2 cellular contexts compared by ENCODE assay signal in genomic region chr16:54176376-54176901, GRCh38.
TF ChIP-seq lines count a peak whose summit lies in the region.

No MANE protein-coding gene starts in this region.

TF ChIP-seq in H1, 55 proteins besides CTCF, POLR2A, EP300 and RAD21 (continued from another document):
- no peak for TF ChIP-seq HDAC6 (IDR thresholded peaks at IDR 0.05; ENCODE audit: low read depth, low read length)
- no peak for TF ChIP-seq JUND (IDR thresholded peaks at IDR 0.05; ENCODE audit: low read length)
- no peak for TF ChIP-seq NANOG (IDR thresholded peaks at IDR 0.05; ENCODE audit: insufficient read depth, low read depth, low read length, poor library complexity, severe bottlenecking)
- TF ChIP-seq BCL11A (IDR thresholded peaks at IDR 0.05; ENCODE audit: low read depth in 2 of 2, low read length in 2 of 2): no peak
- no peak for TF ChIP-seq SP4 (IDR thresholded peaks at IDR 0.05; ENCODE audit: low read length)
- no peak for TF ChIP-seq BACH1 (IDR thresholded peaks at IDR 0.05; ENCODE audit: low read length)
- no peak for TF ChIP-seq HDAC2 (IDR thresholded peaks at IDR 0.05; ENCODE audit: borderline replicate concordance in 1 of 2, low read depth in 2 of 2, low read length in 2 of 2)
- TF ChIP-seq ASH2L (IDR thresholded peaks at IDR 0.05; ENCODE audit: low read length): no peak
- no peak for TF ChIP-seq CBX5 (IDR thresholded peaks at IDR 0.05; ENCODE audit: low read depth, low read length)
- no peak for TF ChIP-seq ZNF274 (IDR thresholded peaks at IDR 0.05; ENCODE audit: borderline replicate concordance, extremely low read depth, low read length)
- TF ChIP-seq, protein P1, sequence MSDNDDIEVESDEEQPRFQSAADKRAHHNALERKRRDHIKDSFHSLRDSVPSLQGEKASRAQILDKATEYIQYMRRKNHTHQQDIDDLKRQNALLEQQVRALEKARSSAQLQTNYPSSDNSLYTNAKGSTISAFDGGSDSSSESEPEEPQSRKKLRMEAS (IDR thresholded peaks at IDR 0.05): peak; percentile 36; the same call in 1 of the 2 replicates
- no peak for TF ChIP-seq SP2 (IDR thresholded peaks at IDR 0.05; ENCODE audit: low read length)
- TF ChIP-seq SRF (IDR thresholded peaks at IDR 0.05; ENCODE audit: low read depth, low read length): no peak
- TF ChIP-seq TAF7 (optimal IDR thresholded peaks at IDR 0.05; ENCODE audit: borderline replicate concordance, low read depth, low read length): no peak
- no peak for TF ChIP-seq BRCA1 (IDR thresholded peaks at IDR 0.05; ENCODE audit: low read depth, low read length)
- TF ChIP-seq SP1 (IDR thresholded peaks at IDR 0.05; ENCODE audit: low read depth, low read length): no peak
- TF ChIP-seq RXRA (IDR thresholded peaks at IDR 0.05; ENCODE audit: insufficient read depth, low read depth, low read length): peak; percentile 43; the same call in 1 of the 2 replicates
- no peak for TF ChIP-seq RBBP5 (IDR thresholded peaks at IDR 0.05; ENCODE audit: borderline replicate concordance, low read depth, low read length)
- no peak for TF ChIP-seq PHF8 (conservative IDR thresholded peaks at IDR 0.05; ENCODE audit: low read depth, low read length)
- no peak for TF ChIP-seq MAFK (IDR thresholded peaks at IDR 0.05; ENCODE audit: low read depth, low read length)
- TF ChIP-seq RFX5 (IDR thresholded peaks at IDR 0.05; ENCODE audit: borderline replicate concordance, low read depth, low read length): no peak
- no peak for TF ChIP-seq KDM5A (IDR thresholded peaks at IDR 0.05; ENCODE audit: low read length)
- TF ChIP-seq ATF2 (IDR thresholded peaks at IDR 0.05; ENCODE audit: low read length): no peak
- no peak for TF ChIP-seq TAF1 (IDR thresholded peaks at IDR 0.05; ENCODE audit: low read depth, low read length)
- TF ChIP-seq TCF12 (IDR thresholded peaks at IDR 0.05; ENCODE audit: low read depth, low read length): no peak
- no peak for TF ChIP-seq EZH2 (IDR thresholded peaks at IDR 0.05; ENCODE audit: low read depth, low read length, severe bottlenecking)
- 0 out of 2 replicates have a peak, but pooled peaks have one; percentile 38 for TF ChIP-seq GABPA (IDR thresholded peaks at IDR 0.05; ENCODE audit: borderline replicate concordance, insufficient read depth, low read length)
- TF ChIP-seq SUZ12 (IDR thresholded peaks at IDR 0.05; ENCODE audit: low read length): no peak
- no peak for TF ChIP-seq KDM4A (IDR thresholded peaks at IDR 0.05; ENCODE audit: low read depth, low read length, severe bottlenecking)
- no peak for TF ChIP-seq SIN3A (conservative IDR thresholded peaks at IDR 0.05 in 1 of 2, IDR thresholded peaks at IDR 0.05 in 1 of 2; ENCODE audit: low read depth in 1 of 2, low read length in 2 of 2)
- no peak for TF ChIP-seq SAP30 (IDR thresholded peaks at IDR 0.05; ENCODE audit: insufficient read depth, insufficient replicate concordance, low read length)
- TF ChIP-seq E2F6 (IDR thresholded peaks at IDR 0.05): 0 out of 2 replicates have a peak, but pooled peaks have one; percentile 27
- TF ChIP-seq POU5F1 (IDR thresholded peaks at IDR 0.05; ENCODE audit: low read depth, low read length): no peak
- no peak for TF ChIP-seq CEBPB (IDR thresholded peaks at IDR 0.05; ENCODE audit: low read depth, low read length)
- TF ChIP-seq NRF1 (IDR thresholded peaks at IDR 0.05; ENCODE audit: low read depth, low read length): no peak
TF ChIP-seq in H1: peak in this region for 5.

TF ChIP-seq in SK-N-SH treated with all-trans-retinoic acid at 6 μM for 48 hours, 23 proteins besides CTCF, POLR2A, EP300 and RAD21 (continued from another document):
- no peak for TF ChIP-seq POU6F1 (CRISPR knock-in tag; IDR thresholded peaks at IDR 0.05; ENCODE audit: borderline replicate concordance, low read depth)
- TF ChIP-seq, protein P2, sequence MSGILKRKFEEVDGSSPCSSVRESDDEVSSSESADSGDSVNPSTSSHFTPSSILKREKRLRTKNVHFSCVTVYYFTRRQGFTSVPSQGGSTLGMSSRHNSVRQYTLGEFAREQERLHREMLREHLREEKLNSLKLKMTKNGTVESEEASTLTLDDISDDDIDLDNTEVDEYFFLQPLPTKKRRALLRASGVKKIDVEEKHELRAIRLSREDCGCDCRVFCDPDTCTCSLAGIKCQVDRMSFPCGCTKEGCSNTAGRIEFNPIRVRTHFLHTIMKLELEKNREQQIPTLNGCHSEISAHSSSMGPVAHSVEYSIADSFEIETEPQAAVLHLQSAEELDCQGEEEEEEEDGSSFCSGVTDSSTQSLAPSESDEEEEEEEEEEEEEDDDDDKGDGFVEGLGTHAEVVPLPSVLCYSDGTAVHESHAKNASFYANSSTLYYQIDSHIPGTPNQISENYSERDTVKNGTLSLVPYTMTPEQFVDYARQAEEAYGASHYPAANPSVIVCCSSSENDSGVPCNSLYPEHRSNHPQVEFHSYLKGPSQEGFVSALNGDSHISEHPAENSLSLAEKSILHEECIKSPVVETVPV (CRISPR knock-in tag; IDR thresholded peaks at IDR 0.05): no peak
- no peak for TF ChIP-seq CSDC2 (CRISPR knock-in tag; IDR thresholded peaks at IDR 0.05)
- TF ChIP-seq ZC3H10 (CRISPR knock-in tag; IDR thresholded peaks at IDR 0.05): no peak
- TF ChIP-seq ZNF565 (CRISPR knock-in tag; conservative IDR thresholded peaks at IDR 0.05; ENCODE audit: low read depth): no peak
- no peak for TF ChIP-seq ZFP30 (CRISPR knock-in tag; IDR thresholded peaks at IDR 0.05)
- TF ChIP-seq ZNF70 (CRISPR knock-in tag; IDR thresholded peaks at IDR 0.05): no peak
